In the genomic region with DNA sequence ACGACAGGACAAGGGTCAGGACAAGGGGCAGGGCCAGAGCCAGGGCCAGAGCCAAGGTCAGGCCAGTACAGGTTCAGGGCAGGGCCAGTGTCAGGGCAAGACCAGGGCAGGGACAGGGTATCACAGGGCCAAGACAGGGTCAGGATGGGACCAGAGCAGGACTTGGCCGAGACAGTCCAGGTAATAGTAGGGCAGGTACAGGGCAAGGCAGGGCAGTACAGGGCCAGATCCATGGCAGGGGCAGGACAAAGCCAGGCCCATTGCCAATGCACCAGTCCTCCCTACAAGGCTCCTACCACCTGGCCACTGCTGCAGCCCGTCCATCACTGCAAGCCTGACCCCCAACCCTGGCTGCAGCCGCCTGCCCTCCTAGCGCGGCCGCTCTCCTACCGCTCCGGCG, we compare ENCODE assay signal across 4 cellular contexts. TPM values are rescaled to one million over a fixed set of nuclear protein-coding genes. Genes with fewer than 3 reads are reported as not detected.
"Had no signal": no experiment of that assay in that cellular context is flagged by ENCODE, and none has a peak within 500 bp of the region (broad histone marks: within the 10 kb centered on the region; RNA-seq: fewer than 3 reads in every experiment).

No MANE protein-coding gene starts in this region.

RNA-seq across cellular contexts. Expression of gene TP53TG3F, which starts 50.5 kb away (rescaled TPM):
- total RNA-seq: LHCN-M2, M059J, MCF 10A, NCI-H460 had no signal
